21 cellular contexts compared by ENCODE assay signal in the genomic region with DNA sequence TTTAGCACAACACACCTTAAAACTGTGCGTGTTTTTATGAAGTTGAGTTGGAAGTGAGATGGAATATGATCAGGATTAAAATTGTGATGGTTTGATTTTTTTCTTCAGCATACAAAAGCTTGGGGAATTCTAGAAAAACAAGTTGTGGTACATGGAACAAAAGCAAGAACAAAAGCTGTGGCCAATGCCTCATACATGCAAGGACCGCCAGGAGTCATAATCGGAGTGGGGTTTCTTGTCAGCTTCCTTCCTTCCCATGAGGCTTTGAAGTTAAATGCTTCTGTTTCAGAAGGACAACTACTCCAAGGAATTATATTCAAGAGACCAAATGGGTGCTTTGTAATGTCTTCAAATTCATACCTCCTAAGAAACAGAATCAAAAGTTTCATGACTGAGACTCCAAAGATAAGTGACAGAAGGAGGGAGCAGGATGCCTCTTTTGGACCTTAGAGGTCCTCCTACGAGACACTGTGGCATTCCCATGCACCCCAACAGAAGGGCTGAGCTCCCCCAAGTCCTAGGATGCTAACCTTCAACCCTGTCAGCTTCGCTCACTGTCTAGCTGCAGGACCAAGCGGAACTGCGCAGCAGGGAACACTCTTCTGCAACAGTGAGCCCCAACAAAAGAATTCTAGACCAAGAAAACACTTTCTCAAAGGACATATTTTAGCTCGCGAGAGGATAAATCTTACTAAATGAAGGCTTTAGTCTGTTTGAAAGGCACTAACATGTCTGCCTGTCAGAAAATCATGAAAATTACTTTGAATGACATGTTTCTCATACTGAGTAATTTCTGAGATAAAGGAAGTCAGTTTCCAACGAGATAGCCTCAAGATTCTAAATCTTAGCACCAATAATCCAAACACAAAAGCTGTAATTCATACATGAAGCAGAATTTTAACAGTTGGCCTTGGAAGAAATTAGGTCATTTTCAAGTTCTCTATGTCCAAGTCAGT.
DNase-seq lines count a peak whose midpoint lies in the region; ATAC-seq, FAIRE-seq and TF ChIP-seq lines count a peak whose summit lies in the region.
"Had no signal": no experiment of that assay in that cellular context is flagged by ENCODE, and none has a peak within 500 bp of the region (broad histone marks: within the 10 kb centered on the region; RNA-seq: fewer than 3 reads in every experiment).

No MANE protein-coding gene starts in this region.

- no peak overlapping the region for H3K4me3 Mint-ChIP-seq in astrocyte (ENCODE audit: unreplicated experiment)
- H3K4me3 Mint-ChIP-seq: B cell had no signal

- peaks cover 11% of the 10 kb centered on the region for H3K4me1 ChIP-seq in astrocyte (ENCODE audit: insufficient read depth, low read length)
- H3K4me1 ChIP-seq: A549, SJSA1 had no signal

- H3K9ac ChIP-seq in astrocyte (ENCODE audit: low read length): peak overlapping the region; percentile 16

- peaks cover 15% of the 10 kb centered on the region for H3K4me1 Mint-ChIP-seq in astrocyte (ENCODE audit: low read depth, unreplicated experiment)
- H3K4me1 Mint-ChIP-seq: B cell had no signal

- no peak for ATAC-seq in GM21825 (IDR thresholded peaks at IDR 0.05; ENCODE audit: unreplicated experiment)
- ATAC-seq: A549, HepG2, Right ventricle myocardium inferior had no signal

- peak overlapping the region; percentile 61 for H3K4me2 ChIP-seq in astrocyte (ENCODE audit: low read length)
- H3K4me2 ChIP-seq: A549 had no signal

- no peaks in the 10 kb centered on the region for H4K20me1 ChIP-seq in astrocyte (ENCODE audit: insufficient read depth, low read length)

- H3K36me3 ChIP-seq in astrocyte (ENCODE audit: insufficient read depth, low read length): no peaks in the 10 kb centered on the region
- H3K36me3 ChIP-seq: HAP-1, SJSA1 had no signal

- no peak for TF ChIP-seq CTCF in astrocyte (IDR thresholded peaks at IDR 0.05; ENCODE audit: insufficient read depth, low read depth, low read length)

- no peak for FAIRE-seq in astrocyte (lab: Jason Lieb, UNC)
- FAIRE-seq: A549, HepG2 had no signal

- DNase-seq in astrocyte (ENCODE audit: low read depth) (no peak), cerebellar cortex (ENCODE audit: low spot score) (peak; percentile 6), midbrain (lab: John Stamatoyannopoulos, UW) (peak; percentile 10), retina (peak; percentile 92), cerebellum (ENCODE audit: low spot score) (no peak), NCI-H446 treated with DMSO at 0.1 percent for 48 hours (lab: John Stamatoyannopoulos, UW) (no peak)
- DNase-seq: DMS79, KG1, NCI-H1092 treated with DMSO at 0.1 percent for 48 hours, NCI-H146, NCI-H2029 treated with DMSO at 0.1 percent for 48 hours, NCI-H526, OCI-M1 had no signal

- H3K79me2 ChIP-seq in astrocyte (ENCODE audit: insufficient read depth, low read length): peaks cover 8% of the 10 kb centered on the region

- H3K27ac ChIP-seq in astrocyte (ENCODE audit: low read depth, low read length): peak overlapping the region; percentile 13
- H3K27ac ChIP-seq: A549, HL-60, SJSA1 had no signal

- H3K36me3 Mint-ChIP-seq in astrocyte (ENCODE audit: low read depth, unreplicated experiment): peaks cover 2% of the 10 kb centered on the region

- no peak overlapping the region for H3K27ac Mint-ChIP-seq in astrocyte (ENCODE audit: unreplicated experiment)
- H3K27ac Mint-ChIP-seq: B cell had no signal

- H3K4me3 ChIP-seq in astrocyte (ENCODE audit: insufficient read depth, low read depth, low read length): no peak overlapping the region
- H3K4me3 ChIP-seq: A549, HAP-1, SJSA1 had no signal

- no peaks in the 10 kb centered on the region for H3K9me3 ChIP-seq in astrocyte (ENCODE audit: insufficient read depth, low read depth, low read length)
- H3K9me3 ChIP-seq: A549, HAP-1, SJSA1 had no signal

- no peaks in the 10 kb centered on the region for H3K27me3 Mint-ChIP-seq in astrocyte (ENCODE audit: low read depth, unreplicated experiment)

- no peaks in the 10 kb centered on the region for H3K9me3 Mint-ChIP-seq in astrocyte (ENCODE audit: unreplicated experiment)

- no peaks in the 10 kb centered on the region for H3K27me3 ChIP-seq in astrocyte (ENCODE audit: insufficient read depth, low read length)
- H3K27me3 ChIP-seq: SJSA1 had no signal

- peak overlapping the region; percentile 51 for H2AFZ ChIP-seq in astrocyte (ENCODE audit: low read depth, low read length)

Comparison
In these comparisons a context has a peak if more than half of its experiments do, and no peak if none do; other contexts are left out.
1. DNase-seq: peak in cerebellar cortex (single experiment), midbrain (single experiment) and retina (single experiment); none in astrocyte (single experiment), cerebellum (single experiment) and NCI-H446 treated with DMSO at 0.1 percent for 48 hours (single experiment).